In genomic region chr17:3687949-3688614, GRCh38 we compare ENCODE assay signal across 22 cellular contexts. TPM values are rescaled to one million over a fixed set of nuclear protein-coding genes. Genes with fewer than 3 reads are reported as not detected.
DNase-seq lines count a peak whose midpoint lies in the region; ATAC-seq, FAIRE-seq and TF ChIP-seq lines count a peak whose summit lies in the region.
"Had no signal": no experiment of that assay in that cellular context is flagged by ENCODE, and none has a peak within 500 bp of the region (broad histone marks: within the 10 kb centered on the region; RNA-seq: fewer than 3 reads in every experiment).

No MANE protein-coding gene starts in this region.

- H3K27ac ChIP-seq in HepG2 (ENCODE audit: extremely low read length, insufficient read depth, low read length) (no peak overlapping the region), right lobe of liver (no peak overlapping the region), OCI-LY3 (ENCODE audit: low read length) (peak overlapping the region; percentile 22; the same call in 1 of the 2 replicates), esophagus muscularis mucosa (replicated peaks in 1 of 4) (no peak overlapping the region)
- H3K27ac ChIP-seq: gastrocnemius medialis, thoracic aorta, WERI-Rb-1 had no signal

- peaks cover 4% of the 10 kb centered on the region for H3K9me3 Mint-ChIP-seq in glutamatergic neuron (ENCODE audit: unreplicated experiment)
- H3K9me3 Mint-ChIP-seq: nephron, T-cell had no signal

- H3K36me3 ChIP-seq in HepG2 (replicated peaks in 1 of 2; ENCODE audit: control insufficient read depth in 1 of 2, insufficient read depth in 2 of 2, low read length in 2 of 2) (no peaks in the 10 kb centered on the region), right lobe of liver (no peaks in the 10 kb centered on the region), OCI-LY3 (replicated peaks; ENCODE audit: low read depth, low read length) (peaks cover 21% of the 10 kb centered on the region), esophagus muscularis mucosa (no peaks in the 10 kb centered on the region)
- H3K36me3 ChIP-seq: thoracic aorta, WERI-Rb-1 had no signal

- H3K4me1 Mint-ChIP-seq in glutamatergic neuron (ENCODE audit: low read depth, unreplicated experiment), result peaks cover 8% of the 10 kb centered on the region
- H3K4me1 Mint-ChIP-seq: nephron had no signal

- FAIRE-seq in HepG2 (lab: Jason Lieb, UNC), result no peak
- FAIRE-seq: colon, endothelial cell of umbilical vein, GM19239 had no signal

- TF ChIP-seq RAD21 in HepG2 (CRISPR knock-in tag; IDR thresholded peaks at IDR 0.05), result no peak

- H3K9ac ChIP-seq in HepG2 (ENCODE audit: insufficient read depth, low read depth, low read length) (no peak overlapping the region), OCI-LY3 (ENCODE audit: low read length) (no peak overlapping the region)

- H2AFZ ChIP-seq in HepG2 (ENCODE audit: low read length), result no peak overlapping the region
- no peak overlapping the region for H2AFZ ChIP-seq in OCI-LY3 (ENCODE audit: low read depth, low read length)

- ATAC-seq in HepG2, result peak; percentile 12; the same call in 2 of the 3 replicates
- ATAC-seq in right lobe of liver, result no peak
- ATAC-seq: gastrocnemius medialis, T-cell had no signal

- H3K9me3 ChIP-seq in HepG2 (ENCODE audit: low read length), result no peaks in the 10 kb centered on the region
- no peaks in the 10 kb centered on the region for H3K9me3 ChIP-seq in right lobe of liver
- no peaks in the 10 kb centered on the region for H3K9me3 ChIP-seq in OCI-LY3 (ENCODE audit: insufficient read depth, low read length)
- H3K9me3 ChIP-seq in esophagus muscularis mucosa, result no peaks in the 10 kb centered on the region
- H3K9me3 ChIP-seq: Caco-2, gastrocnemius medialis, thoracic aorta had no signal

- H3K79me2 ChIP-seq in HepG2 (ENCODE audit: insufficient read depth, low read length) (no peaks in the 10 kb centered on the region), OCI-LY3 (ENCODE audit: low read length) (peaks cover 22% of the 10 kb centered on the region)

- POLR2A ChIA-PET in HepG2 (lab: Yijun Ruan, JAX), result no interaction called here

- CTCF ChIA-PET in HepG2 (lab: Yijun Ruan, JAX; ENCODE audit: low intra/inter-chr PET ratio, low total read pairs), result no interaction called here

- no peaks in the 10 kb centered on the region for H3K4me1 ChIP-seq in HepG2 (ENCODE audit: insufficient read depth, low read length)
- H3K4me1 ChIP-seq in right lobe of liver, result no peaks in the 10 kb centered on the region
- H3K4me1 ChIP-seq in OCI-LY3 (ENCODE audit: low read length), result peaks cover 32% of the 10 kb centered on the region
- peaks cover 0 to 7% (median 3%) of the 10 kb centered on the region in 4 donors for H3K4me1 ChIP-seq in esophagus muscularis mucosa
- H3K4me1 ChIP-seq: Caco-2 had no signal

- H3K4me3 ChIP-seq in HepG2 (replicated peaks in 1 of 3; ENCODE audit: insufficient read depth in 1 of 3, low read depth in 2 of 3, low read length in 3 of 3) (no peak overlapping the region), right lobe of liver (no peak overlapping the region), OCI-LY3 (ENCODE audit: low read length) (no peak overlapping the region), esophagus muscularis mucosa (no peak overlapping the region)
- H3K4me3 ChIP-seq: gastrocnemius medialis, thoracic aorta had no signal

- in situ Hi-C loops in HepG2 (cut with HindIII; ENCODE audit: extremely low pct_ligation_motif_present, low pct_unique_long_range_greater_than_20kb), result no loop called here

- 58% methylated on average over 15 of the region's 24 CpGs for WGBS in HepG2 (ENCODE audit: low lambda C conversion rate)
- 50% methylated on average over 4 of the region's 24 CpGs for WGBS in right lobe of liver (ENCODE audit: insufficient coverage, low coverage, low lambda C conversion rate, missing lambda C conversion rate)
- 66% methylated on average over 12 of the region's 24 CpGs for WGBS in esophagus muscularis mucosa

- H3K27me3 ChIP-seq in HepG2 (ENCODE audit: control insufficient read depth in 1 of 2, insufficient read depth in 2 of 2, low read length in 2 of 2) (peaks cover 0 to 1% of the 10 kb centered on the region in 2 experiments; a peak in 2 of 5 replicates), right lobe of liver (no peaks in the 10 kb centered on the region), OCI-LY3 (ENCODE audit: low read depth, low read length) (no peaks in the 10 kb centered on the region), esophagus muscularis mucosa (peaks cover 0 to 70% (median 5%) of the 10 kb centered on the region in 4 donors)
- H3K27me3 ChIP-seq: gastrocnemius medialis had no signal

- intact Hi-C loops in HepG2 (cut with micrococcal nuclease; ENCODE audit: unreplicated experiment), result no loop called here
- intact Hi-C loops in right lobe of liver (cut with DNase I), result no loop called here
- intact Hi-C loops in esophagus muscularis mucosa (cut with DNase I), result no loop called here

- peaks cover 4% of the 10 kb centered on the region for H3K36me3 Mint-ChIP-seq in glutamatergic neuron (ENCODE audit: unreplicated experiment)

- H3K4me2 ChIP-seq in HepG2 (ENCODE audit: low read depth, low read length) (no peak overlapping the region), OCI-LY3 (ENCODE audit: low read length) (peak overlapping the region; percentile 16)

- TF ChIP-seq CTCF in HepG2 (CRISPR knock-in tag; IDR thresholded peaks at IDR 0.05) (no peak), right lobe of liver (IDR thresholded peaks at IDR 0.05) (no peak), OCI-LY3 (IDR thresholded peaks at IDR 0.05; ENCODE audit: low read depth, low read length) (no peak), glutamatergic neuron (IDR thresholded peaks at IDR 0.05; ENCODE audit: partially characterized antibody, unreplicated experiment) (no peak), esophagus muscularis mucosa (IDR thresholded peaks at IDR 0.05) (no peak)

- TF ChIP-seq EP300 in HepG2 (IDR thresholded peaks at IDR 0.05; ENCODE audit: low read depth in 2 of 2, low read length in 2 of 2) (no peak), HepG2 (CRISPR knock-in tag; IDR thresholded peaks at IDR 0.05; ENCODE audit: borderline replicate concordance) (no peak), esophagus muscularis mucosa (IDR thresholded peaks at IDR 0.05) (no peak)

- H4K20me1 ChIP-seq in HepG2 (ENCODE audit: insufficient read depth, low read length) (no peaks in the 10 kb centered on the region), OCI-LY3 (ENCODE audit: insufficient read depth, low read length) (peaks cover 45% of the 10 kb centered on the region)

- H3K4me3 Mint-ChIP-seq in glutamatergic neuron (ENCODE audit: unreplicated experiment), result peak overlapping the region; percentile 14
- H3K4me3 Mint-ChIP-seq: nephron, T-cell had no signal

- DNase-seq in HepG2 (ENCODE audit: low spot score) (no peak), right lobe of liver (no peak), glutamatergic neuron (no peak), esophagus muscularis mucosa (ENCODE audit: extremely low spot score) (no peak), NCI-H146 (lab: John Stamatoyannopoulos, UW) (no peak), H4 (ENCODE audit: low spot score) (no peak), HPDE6-E6E7 (ENCODE audit: extremely low spot score) (no peak)
- DNase-seq: activated effector memory CD4-positive, alpha-beta T cell treated with anti-CD3 and anti-CD28 coated beads, Interleukin-2, amount 50 U/mL, for 16 hours; Caco-2; gastrocnemius medialis; NCI-H2029 treated with DMSO at 0.1 percent for 48 hours; NCI-H748 treated with DMSO at 0.1 percent for 48 hours; right cardiac atrium; stimulated activated CD4-positive, alpha-beta T cell treated with anti-CD3 and anti-CD28 coated beads, Interleukin-1b, Interleukin-23, amount 100 ng/mL, for 48 hours; T-cell; WERI-Rb-1 had no signal

- peaks cover 6% of the 10 kb centered on the region for H3K27me3 Mint-ChIP-seq in glutamatergic neuron (ENCODE audit: unreplicated experiment)
- H3K27me3 Mint-ChIP-seq: T-cell had no signal

- TF ChIP-seq POLR2A in HepG2 (IDR thresholded peaks at IDR 0.05; ENCODE audit: insufficient read depth in 1 of 2, low read depth in 2 of 2, low read length in 2 of 2) (no peak), right lobe of liver (IDR thresholded peaks at IDR 0.05) (no peak), esophagus muscularis mucosa (IDR thresholded peaks at IDR 0.05; ENCODE audit: low read depth) (no peak)

- no TSS peak for BruUV-seq in HepG2 (replicated peaks; lab: Mats Ljungman, UMichigan)

- H3K27ac Mint-ChIP-seq in glutamatergic neuron (ENCODE audit: unreplicated experiment), result peak overlapping the region; percentile 22
- H3K27ac Mint-ChIP-seq: nephron, T-cell had no signal

RNA-seq across cellular contexts. Expression of gene P2RX5, which starts 7.9 kb away (rescaled TPM):
- 0.90 and 0.95 TPM in 2 replicates for total RNA-seq in HepG2 (2016; rRNA removed; fragmentation: Illumina TruSeq; extraction: Trizol)
- 0.20 and 0.79 TPM in 2 replicates for total RNA-seq in HepG2 (2016; cell fraction: cytosol; rRNA removed; fragmentation: Illumina TruSeq; extraction: Trizol; ENCODE audit: low read depth)
- 0.64 and 0.82 TPM in 2 replicates for total RNA-seq in HepG2 (2016; cell fraction: insoluble cytoplasmic fraction; rRNA removed; fragmentation: Illumina TruSeq; extraction: Trizol)
- 0.62 and 0.93 TPM in 2 replicates for total RNA-seq in HepG2 (2016; cell fraction: membrane; rRNA removed; fragmentation: Illumina TruSeq; extraction: Trizol)
- total RNA-seq in HepG2 (2016; cell fraction: nucleus; rRNA removed; fragmentation: Illumina TruSeq; extraction: Trizol), result 0.53 and 1.1 TPM in 2 replicates
- 1.0 and 1.7 TPM in 2 replicates for polyA plus RNA-seq in HepG2 (2011; rRNA removed)
- 1.4 and 1.5 TPM in 2 replicates for polyA plus RNA-seq in HepG2 (2011; cell fraction: cytosol; rRNA removed)
- 1.6 and 1.9 TPM in 2 replicates for polyA plus RNA-seq in HepG2 (2011; cell fraction: nucleus; rRNA removed)
- polyA plus RNA-seq in HepG2 (2012), result 0.50 and 1.1 TPM in 2 replicates
- 0.24 and 0.38 TPM in 2 replicates for polyA plus RNA-seq in HepG2 (2016; cell fraction: cytosol; fragmentation: Illumina TruSeq; extraction: Trizol; ENCODE audit: low read depth)
- polyA plus RNA-seq in HepG2 (2016; cell fraction: insoluble cytoplasmic fraction; fragmentation: Illumina TruSeq; extraction: Trizol; ENCODE audit: low read depth), result 0.46 and 0.98 TPM in 2 replicates
- polyA plus RNA-seq in HepG2 (2016; cell fraction: membrane; fragmentation: Illumina TruSeq; extraction: Trizol; ENCODE audit: low read depth), result 0.48 and 0.70 TPM in 2 replicates
- 1.5 and 1.7 TPM in 2 replicates for polyA plus RNA-seq in HepG2 (2016; cell fraction: nucleus; fragmentation: Illumina TruSeq; extraction: Trizol; ENCODE audit: insufficient read depth, low read depth)
- polyA minus RNA-seq in HepG2 (2011; rRNA and poly(A)+ RNA removed; ENCODE audit: low replicate concordance), result 1.6 and 53.3 TPM in 2 replicates
- polyA minus RNA-seq in HepG2 (2011; cell fraction: cytosol; rRNA and poly(A)+ RNA removed), result 0.49 and 1.2 TPM in 2 replicates
- 0.87 and 1.0 TPM in 2 replicates for polyA minus RNA-seq in HepG2 (2011; cell fraction: nucleus; rRNA and poly(A)+ RNA removed)
- total RNA-seq in right lobe of liver, result 1 to 10 TPM in 1 of 6 experiments, under 1 TPM in 5; 0.13 to 1.1 (median 0.40) TPM
- 6.6 TPM for total RNA-seq in glutamatergic neuron (ENCODE audit: unreplicated experiment)
- total RNA-seq in esophagus muscularis mucosa, result 1 to 10 TPM in 2 of 4 donors, under 1 TPM in 2; 0.19 to 1.5 (median 1.0) TPM
- total RNA-seq in H4 (2014; rRNA removed; shearing (Covaris generic)), result not detected in 2 replicates

RNA-seq across cellular contexts. Expression of gene EMC6, which starts 19.5 kb away (rescaled TPM):
- total RNA-seq in HepG2 (2016; rRNA removed; fragmentation: Illumina TruSeq; extraction: Trizol), result 42.2 and 45.1 TPM in 2 replicates
- 60.5 and 83.6 TPM in 2 replicates for total RNA-seq in HepG2 (2016; cell fraction: cytosol; rRNA removed; fragmentation: Illumina TruSeq; extraction: Trizol; ENCODE audit: low read depth)
- total RNA-seq in HepG2 (2016; cell fraction: insoluble cytoplasmic fraction; rRNA removed; fragmentation: Illumina TruSeq; extraction: Trizol), result 42.9 and 47.7 TPM in 2 replicates
- total RNA-seq in HepG2 (2016; cell fraction: membrane; rRNA removed; fragmentation: Illumina TruSeq; extraction: Trizol), result 57.6 and 76.2 TPM in 2 replicates
- 22.4 and 23.6 TPM in 2 replicates for total RNA-seq in HepG2 (2016; cell fraction: nucleus; rRNA removed; fragmentation: Illumina TruSeq; extraction: Trizol)
- 47.7 and 53.7 TPM in 2 replicates for polyA plus RNA-seq in HepG2 (2011; rRNA removed)
- 50.2 and 99.7 TPM in 2 replicates for polyA plus RNA-seq in HepG2 (2011; cell fraction: cytosol; rRNA removed)
- polyA plus RNA-seq in HepG2 (2011; cell fraction: nucleus; rRNA removed), result 28.3 and 28.6 TPM in 2 replicates
- 37.0 and 41.4 TPM in 2 replicates for polyA plus RNA-seq in HepG2 (2012)
- 126 and 179 TPM in 2 replicates for polyA plus RNA-seq in HepG2 (2016; cell fraction: cytosol; fragmentation: Illumina TruSeq; extraction: Trizol; ENCODE audit: low read depth)
- polyA plus RNA-seq in HepG2 (2016; cell fraction: insoluble cytoplasmic fraction; fragmentation: Illumina TruSeq; extraction: Trizol; ENCODE audit: low read depth), result 92.6 and 104 TPM in 2 replicates
- 107 and 132 TPM in 2 replicates for polyA plus RNA-seq in HepG2 (2016; cell fraction: membrane; fragmentation: Illumina TruSeq; extraction: Trizol; ENCODE audit: low read depth)
- 69.7 and 73.2 TPM in 2 replicates for polyA plus RNA-seq in HepG2 (2016; cell fraction: nucleus; fragmentation: Illumina TruSeq; extraction: Trizol; ENCODE audit: insufficient read depth, low read depth)
- polyA minus RNA-seq in HepG2 (2011; rRNA and poly(A)+ RNA removed; ENCODE audit: low replicate concordance), result 22.5 and 22.6 TPM in 2 replicates
- 17.3 and 24.3 TPM in 2 replicates for polyA minus RNA-seq in HepG2 (2011; cell fraction: cytosol; rRNA and poly(A)+ RNA removed)
- 8.5 and 13.6 TPM in 2 replicates for polyA minus RNA-seq in HepG2 (2011; cell fraction: nucleus; rRNA and poly(A)+ RNA removed)
- total RNA-seq in right lobe of liver, result 10 to 100 TPM; 19.7 to 27.7 (median 24.4) TPM
- 44.4 TPM for total RNA-seq in glutamatergic neuron (ENCODE audit: unreplicated experiment)
- 10 to 100 TPM; 15.8 to 38.2 (median 23.6) TPM for total RNA-seq in esophagus muscularis mucosa
- 15.9 and 26.6 TPM in 2 replicates for total RNA-seq in H4 (2014; rRNA removed; shearing (Covaris generic))

RNA-seq across cellular contexts. Expression of gene TAX1BP3, which starts 19.7 kb away (rescaled TPM):
- total RNA-seq in HepG2 (2016; rRNA removed; fragmentation: Illumina TruSeq; extraction: Trizol), result 44.5 and 45.1 TPM in 2 replicates
- total RNA-seq in HepG2 (2016; cell fraction: cytosol; rRNA removed; fragmentation: Illumina TruSeq; extraction: Trizol; ENCODE audit: low read depth), result 20.2 and 21.9 TPM in 2 replicates
- 43.7 and 44.8 TPM in 2 replicates for total RNA-seq in HepG2 (2016; cell fraction: insoluble cytoplasmic fraction; rRNA removed; fragmentation: Illumina TruSeq; extraction: Trizol)
- total RNA-seq in HepG2 (2016; cell fraction: membrane; rRNA removed; fragmentation: Illumina TruSeq; extraction: Trizol), result 44.2 and 51.0 TPM in 2 replicates
- 17.2 and 23.9 TPM in 2 replicates for total RNA-seq in HepG2 (2016; cell fraction: nucleus; rRNA removed; fragmentation: Illumina TruSeq; extraction: Trizol)
- polyA plus RNA-seq in HepG2 (2011; rRNA removed), result 16.7 and 20.4 TPM in 2 replicates
- polyA plus RNA-seq in HepG2 (2011; cell fraction: cytosol; rRNA removed), result 27.1 and 29.0 TPM in 2 replicates
- 19.8 and 21.2 TPM in 2 replicates for polyA plus RNA-seq in HepG2 (2011; cell fraction: nucleus; rRNA removed)
- polyA plus RNA-seq in HepG2 (2012), result 14.6 and 15.5 TPM in 2 replicates
- polyA plus RNA-seq in HepG2 (2016; cell fraction: cytosol; fragmentation: Illumina TruSeq; extraction: Trizol; ENCODE audit: low read depth), result 23.2 and 28.8 TPM in 2 replicates
- 43.3 and 55.1 TPM in 2 replicates for polyA plus RNA-seq in HepG2 (2016; cell fraction: insoluble cytoplasmic fraction; fragmentation: Illumina TruSeq; extraction: Trizol; ENCODE audit: low read depth)
- 46.7 and 49.7 TPM in 2 replicates for polyA plus RNA-seq in HepG2 (2016; cell fraction: membrane; fragmentation: Illumina TruSeq; extraction: Trizol; ENCODE audit: low read depth)
- polyA plus RNA-seq in HepG2 (2016; cell fraction: nucleus; fragmentation: Illumina TruSeq; extraction: Trizol; ENCODE audit: insufficient read depth, low read depth), result 31.7 and 35.3 TPM in 2 replicates
- polyA minus RNA-seq in HepG2 (2011; rRNA and poly(A)+ RNA removed; ENCODE audit: low replicate concordance), result 23.4 and 40.0 TPM in 2 replicates
- polyA minus RNA-seq in HepG2 (2011; cell fraction: cytosol; rRNA and poly(A)+ RNA removed), result 12.6 and 16.6 TPM in 2 replicates
- 11.7 and 13.6 TPM in 2 replicates for polyA minus RNA-seq in HepG2 (2011; cell fraction: nucleus; rRNA and poly(A)+ RNA removed)
- 10 to 100 TPM in 4 of 6 experiments, 1 to 10 TPM in 2; 8.1 to 60.9 (median 34.7) TPM for total RNA-seq in right lobe of liver
- total RNA-seq in glutamatergic neuron (ENCODE audit: unreplicated experiment), result 91.4 TPM
- 100 to 1,000 TPM in 3 of 4 donors, 10 to 100 TPM in 1; 98.0 to 175 (median 115) TPM for total RNA-seq in esophagus muscularis mucosa
- 77.8 and 86.8 TPM in 2 replicates for total RNA-seq in H4 (2014; rRNA removed; shearing (Covaris generic))

RNA-seq across cellular contexts. Expression of gene HASPIN, which starts 35.6 kb away (rescaled TPM):
- 7.8 and 8.1 TPM in 2 replicates for total RNA-seq in HepG2 (2016; rRNA removed; fragmentation: Illumina TruSeq; extraction: Trizol)
- 1.3 and 1.4 TPM in 2 replicates for total RNA-seq in HepG2 (2016; cell fraction: cytosol; rRNA removed; fragmentation: Illumina TruSeq; extraction: Trizol; ENCODE audit: low read depth)
- 7.4 and 8.8 TPM in 2 replicates for total RNA-seq in HepG2 (2016; cell fraction: insoluble cytoplasmic fraction; rRNA removed; fragmentation: Illumina TruSeq; extraction: Trizol)
- 4.8 TPM in 2 replicates for total RNA-seq in HepG2 (2016; cell fraction: membrane; rRNA removed; fragmentation: Illumina TruSeq; extraction: Trizol)
- total RNA-seq in HepG2 (2016; cell fraction: nucleus; rRNA removed; fragmentation: Illumina TruSeq; extraction: Trizol), result 4.1 and 5.0 TPM in 2 replicates
- 1.9 and 2.7 TPM in 2 replicates for polyA plus RNA-seq in HepG2 (2011; rRNA removed)
- polyA plus RNA-seq in HepG2 (2011; cell fraction: cytosol; rRNA removed), result 1.5 and 1.9 TPM in 2 replicates
- polyA plus RNA-seq in HepG2 (2011; cell fraction: nucleus; rRNA removed), result 1.1 and 2.3 TPM in 2 replicates
- polyA plus RNA-seq in HepG2 (2012), result 1.1 and 1.9 TPM in 2 replicates
- polyA plus RNA-seq in HepG2 (2016; cell fraction: cytosol; fragmentation: Illumina TruSeq; extraction: Trizol; ENCODE audit: low read depth), result 0.50 and 0.65 TPM in 2 replicates
- polyA plus RNA-seq in HepG2 (2016; cell fraction: insoluble cytoplasmic fraction; fragmentation: Illumina TruSeq; extraction: Trizol; ENCODE audit: low read depth), result 5.0 and 5.9 TPM in 2 replicates
- polyA plus RNA-seq in HepG2 (2016; cell fraction: membrane; fragmentation: Illumina TruSeq; extraction: Trizol; ENCODE audit: low read depth), result 1.5 and 1.6 TPM in 2 replicates
- polyA plus RNA-seq in HepG2 (2016; cell fraction: nucleus; fragmentation: Illumina TruSeq; extraction: Trizol; ENCODE audit: insufficient read depth, low read depth), result 3.6 and 4.4 TPM in 2 replicates
- polyA minus RNA-seq in HepG2 (2011; rRNA and poly(A)+ RNA removed; ENCODE audit: low replicate concordance), result 5.0 and 17.7 TPM in 2 replicates
- 4.4 and 5.5 TPM in 2 replicates for polyA minus RNA-seq in HepG2 (2011; cell fraction: cytosol; rRNA and poly(A)+ RNA removed)
- 3.0 and 5.7 TPM in 2 replicates for polyA minus RNA-seq in HepG2 (2011; cell fraction: nucleus; rRNA and poly(A)+ RNA removed)
- 1 to 10 TPM in 1 of 6 experiments, under 1 TPM in 4, not detected in 1; 0.07 to 1.1 (median 0.27) TPM for total RNA-seq in right lobe of liver
- total RNA-seq in glutamatergic neuron (ENCODE audit: unreplicated experiment), result 2.3 TPM
- under 1 TPM in 2 of 4 donors, not detected in 2; 0.13 to 0.23 TPM for total RNA-seq in esophagus muscularis mucosa
- 8.5 and 9.4 TPM in 2 replicates for total RNA-seq in H4 (2014; rRNA removed; shearing (Covaris generic))

RNA-seq across cellular contexts. Expression of gene CTNS, which starts 51.5 kb away (rescaled TPM):
- 6.5 and 13.7 TPM in 2 replicates for total RNA-seq in HepG2 (2016; rRNA removed; fragmentation: Illumina TruSeq; extraction: Trizol)
- 1.8 and 2.6 TPM in 2 replicates for total RNA-seq in HepG2 (2016; cell fraction: cytosol; rRNA removed; fragmentation: Illumina TruSeq; extraction: Trizol; ENCODE audit: low read depth)
- 9.9 and 14.3 TPM in 2 replicates for total RNA-seq in HepG2 (2016; cell fraction: insoluble cytoplasmic fraction; rRNA removed; fragmentation: Illumina TruSeq; extraction: Trizol)
- 6.1 and 6.2 TPM in 2 replicates for total RNA-seq in HepG2 (2016; cell fraction: membrane; rRNA removed; fragmentation: Illumina TruSeq; extraction: Trizol)
- 11.2 and 14.3 TPM in 2 replicates for total RNA-seq in HepG2 (2016; cell fraction: nucleus; rRNA removed; fragmentation: Illumina TruSeq; extraction: Trizol)
- polyA plus RNA-seq in HepG2 (2011; rRNA removed), result 9.5 and 13.0 TPM in 2 replicates
- 9.4 and 10.3 TPM in 2 replicates for polyA plus RNA-seq in HepG2 (2011; cell fraction: cytosol; rRNA removed)
- 20.7 and 23.6 TPM in 2 replicates for polyA plus RNA-seq in HepG2 (2011; cell fraction: nucleus; rRNA removed)
- 8.5 and 12.6 TPM in 2 replicates for polyA plus RNA-seq in HepG2 (2012)
- polyA plus RNA-seq in HepG2 (2016; cell fraction: cytosol; fragmentation: Illumina TruSeq; extraction: Trizol; ENCODE audit: low read depth), result 2.0 and 2.2 TPM in 2 replicates
- polyA plus RNA-seq in HepG2 (2016; cell fraction: insoluble cytoplasmic fraction; fragmentation: Illumina TruSeq; extraction: Trizol; ENCODE audit: low read depth), result 7.3 and 8.2 TPM in 2 replicates
- 4.5 and 5.9 TPM in 2 replicates for polyA plus RNA-seq in HepG2 (2016; cell fraction: membrane; fragmentation: Illumina TruSeq; extraction: Trizol; ENCODE audit: low read depth)
- 20.2 and 21.3 TPM in 2 replicates for polyA plus RNA-seq in HepG2 (2016; cell fraction: nucleus; fragmentation: Illumina TruSeq; extraction: Trizol; ENCODE audit: insufficient read depth, low read depth)
- 10.3 and 11.2 TPM in 2 replicates for polyA minus RNA-seq in HepG2 (2011; rRNA and poly(A)+ RNA removed; ENCODE audit: low replicate concordance)
- polyA minus RNA-seq in HepG2 (2011; cell fraction: cytosol; rRNA and poly(A)+ RNA removed), result 5.1 and 6.0 TPM in 2 replicates
- 9.7 TPM in 2 replicates for polyA minus RNA-seq in HepG2 (2011; cell fraction: nucleus; rRNA and poly(A)+ RNA removed)
- total RNA-seq in right lobe of liver, result 10 to 100 TPM in 2 of 6 experiments, 1 to 10 TPM in 4; 6.7 to 30.3 (median 9.4) TPM
- 17.2 TPM for total RNA-seq in glutamatergic neuron (ENCODE audit: unreplicated experiment)
- total RNA-seq in esophagus muscularis mucosa, result 10 to 100 TPM; 10.4 to 20.3 (median 15.5) TPM
- 12.6 and 22.6 TPM in 2 replicates for total RNA-seq in H4 (2014; rRNA removed; shearing (Covaris generic))
